22 cellular contexts compared by ENCODE assay signal in the genomic region with DNA sequence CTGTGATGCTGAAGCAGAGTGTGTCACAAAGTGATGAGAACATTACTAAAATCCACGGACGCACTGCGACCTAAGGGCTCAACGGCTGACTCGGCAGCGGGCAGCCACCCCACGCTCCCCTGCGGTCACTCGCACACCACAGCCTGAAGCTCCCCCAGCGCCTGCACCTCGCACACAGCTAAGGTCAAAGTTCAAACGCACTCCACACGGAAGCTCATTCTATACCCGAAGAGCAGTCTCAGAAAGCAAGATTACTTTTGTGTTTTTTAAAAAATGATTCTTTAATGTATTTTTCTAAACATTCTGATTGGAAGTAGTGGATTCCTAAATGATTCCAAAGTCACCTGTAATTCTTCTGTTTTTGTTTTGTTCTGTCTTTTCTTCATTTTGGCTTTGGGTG. TPM values are rescaled to one million over a fixed set of nuclear protein-coding genes. Genes with fewer than 3 reads are reported as not detected.
DNase-seq lines count a peak whose midpoint lies in the region; ATAC-seq, FAIRE-seq and TF ChIP-seq lines count a peak whose summit lies in the region.
"Had no signal": no experiment of that assay in that cellular context is flagged by ENCODE, and none has a peak within 500 bp of the region (broad histone marks: within the 10 kb centered on the region; RNA-seq: fewer than 3 reads in every experiment).

No MANE protein-coding gene starts in this region.

- intact Hi-C loops in kidney (cut with DNase I): loop anchor here (10.0 kb wide), 1 partner anchor 125 kb away; no protein-coding TSS in a partner anchor

- H3K4me1 Mint-ChIP-seq in WTC11 (peaks cover 17% of the 10 kb centered on the region), neural crest cell (peaks cover 19% of the 10 kb centered on the region), type B pancreatic cell (ENCODE audit: unreplicated experiment) (peaks cover 3% of the 10 kb centered on the region)

- H3K4me3 Mint-ChIP-seq in WTC11: no peak overlapping the region
- peak overlapping the region; percentile 77 for H3K4me3 Mint-ChIP-seq in neural crest cell
- H3K4me3 Mint-ChIP-seq in type B pancreatic cell: no peak overlapping the region

- no peak overlapping the region for H3K27ac ChIP-seq in kidney (ENCODE audit: low read depth in 2 of 2, low read length in 2 of 2)
- H3K27ac ChIP-seq: Peyer's patch had no signal

- H3K36me3 ChIP-seq in kidney (ENCODE audit: control insufficient read depth in 1 of 2, insufficient read depth in 2 of 2, low read length in 2 of 2): peaks cover 27 to 42% of the 10 kb centered on the region in 2 donors
- H3K36me3 ChIP-seq: BE2C had no signal

- H3K36me3 Mint-ChIP-seq in WTC11 (peaks cover 2% of the 10 kb centered on the region; the same call in 1 of the 2 replicates), neural crest cell (ENCODE audit: low read depth) (peaks cover 10% of the 10 kb centered on the region), type B pancreatic cell (peaks cover 33% of the 10 kb centered on the region)

- CTCF ChIA-PET in WTC11 (lab: Charles Lee): interaction anchor here (0.6 to 1.6 kb wide), 2 partner anchors 134 to 215 kb away, joined by 4 to 5 read pairs; no protein-coding TSS in a partner anchor

- DNase-seq in WTC11 (ENCODE audit: low spot score): no peak
- peak; percentile 56 for DNase-seq in kidney
- no peak for DNase-seq in neural crest cell (ENCODE audit: low read depth, low spot score)
- no peak for DNase-seq in type B pancreatic cell (ENCODE audit: extremely low spot score, unreplicated experiment)
- DNase-seq: BE2C; DMS53; GDM1; KBM-7; MM.1S; NCI-H1092 treated with DMSO at 0.1 percent for 48 hours; NCI-H1436 treated with DMSO at 0.1 percent for 48 hours; NCI-H1930; NCI-H2227 treated with DMSO at 0.1 percent for 48 hours; NCI-H524; NCI-H774; NK-92 treated with Interleukin-12 subunit alpha and Interleukin-12 subunit beta, amount 100 ng/mL, for 24 hours; Peyer's patch had no signal

- no peaks in the 10 kb centered on the region for H3K4me1 ChIP-seq in kidney (ENCODE audit: control insufficient read depth in 1 of 2, insufficient read depth in 1 of 2, low read depth in 1 of 2, low read length in 2 of 2)
- H3K4me1 ChIP-seq: BE2C had no signal

- POLR2A ChIA-PET in WTC11 (lab: Charles Lee): interaction anchor here (0.6 kb wide), 1 partner anchor 59 kb away, joined by 3 read pairs; no protein-coding TSS in a partner anchor

- no peak for TF ChIP-seq CTCF in WTC11 (IDR thresholded peaks at IDR 0.05)
- no peak for TF ChIP-seq CTCF in kidney (IDR thresholded peaks at IDR 0.05; ENCODE audit: borderline replicate concordance, extremely low read depth, insufficient read depth)
- TF ChIP-seq CTCF in neural crest cell (conservative IDR thresholded peaks at IDR 0.05): no peak
- TF ChIP-seq CTCF in type B pancreatic cell (conservative IDR thresholded peaks at IDR 0.05): no peak

- FAIRE-seq in kidney (lab: Jason Lieb, UNC): no peak
- FAIRE-seq: D721Med had no signal

- H3K9me3 Mint-ChIP-seq in WTC11: no peaks in the 10 kb centered on the region
- no peaks in the 10 kb centered on the region for H3K9me3 Mint-ChIP-seq in neural crest cell
- no peaks in the 10 kb centered on the region for H3K9me3 Mint-ChIP-seq in type B pancreatic cell

- H3K27me3 Mint-ChIP-seq in WTC11 (ENCODE audit: low read depth) (no peaks in the 10 kb centered on the region), neural crest cell (ENCODE audit: low read depth) (no peaks in the 10 kb centered on the region), type B pancreatic cell (no peaks in the 10 kb centered on the region)

- no peak overlapping the region for H3K9ac ChIP-seq in kidney (ENCODE audit: low read length in 2 of 2)

- H3K9me3 ChIP-seq in kidney (ENCODE audit: control insufficient read depth in 1 of 2, low read length in 2 of 2): no peaks in the 10 kb centered on the region
- H3K9me3 ChIP-seq: BE2C, Peyer's patch had no signal

- ATAC-seq in WTC11: no peak
- no peak for ATAC-seq in GM18861 (IDR thresholded peaks at IDR 0.05; ENCODE audit: unreplicated experiment)
- ATAC-seq in HG03135 (IDR thresholded peaks at IDR 0.05; ENCODE audit: unreplicated experiment): no peak
- no peak for ATAC-seq in GM18502 (IDR thresholded peaks at IDR 0.05; ENCODE audit: poor library complexity, unreplicated experiment)
- ATAC-seq: SK-N-SH treated with all-trans-retinoic acid at 6 μM for 48 hours had no signal

- H3K4me3 ChIP-seq in kidney (ENCODE audit: low read length in 2 of 2): no peak overlapping the region
- H3K4me3 ChIP-seq: Peyer's patch had no signal

- H3K27ac Mint-ChIP-seq in WTC11 (peak overlapping the region; percentile 70), neural crest cell (ENCODE audit: unreplicated experiment) (peak overlapping the region; percentile 99), type B pancreatic cell (peak overlapping the region; percentile 48)

TF ChIP-seq in WTC11, 78 proteins besides CTCF, POLR2A, EP300 and RAD21 (continues in another document):
- TF ChIP-seq, protein P1, sequence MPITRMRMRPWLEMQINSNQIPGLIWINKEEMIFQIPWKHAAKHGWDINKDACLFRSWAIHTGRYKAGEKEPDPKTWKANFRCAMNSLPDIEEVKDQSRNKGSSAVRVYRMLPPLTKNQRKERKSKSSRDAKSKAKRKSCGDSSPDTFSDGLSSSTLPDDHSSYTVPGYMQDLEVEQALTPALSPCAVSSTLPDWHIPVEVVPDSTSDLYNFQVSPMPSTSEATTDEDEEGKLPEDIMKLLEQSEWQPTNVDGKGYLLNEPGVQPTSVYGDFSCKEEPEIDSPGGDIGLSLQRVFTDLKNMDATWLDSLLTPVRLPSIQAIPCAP (CRISPR knock-in tag; IDR thresholded peaks at IDR 0.05): no peak
- TF ChIP-seq TEAD1 (CRISPR knock-in tag; IDR thresholded peaks at IDR 0.05): no peak
- TF ChIP-seq, protein P2, sequence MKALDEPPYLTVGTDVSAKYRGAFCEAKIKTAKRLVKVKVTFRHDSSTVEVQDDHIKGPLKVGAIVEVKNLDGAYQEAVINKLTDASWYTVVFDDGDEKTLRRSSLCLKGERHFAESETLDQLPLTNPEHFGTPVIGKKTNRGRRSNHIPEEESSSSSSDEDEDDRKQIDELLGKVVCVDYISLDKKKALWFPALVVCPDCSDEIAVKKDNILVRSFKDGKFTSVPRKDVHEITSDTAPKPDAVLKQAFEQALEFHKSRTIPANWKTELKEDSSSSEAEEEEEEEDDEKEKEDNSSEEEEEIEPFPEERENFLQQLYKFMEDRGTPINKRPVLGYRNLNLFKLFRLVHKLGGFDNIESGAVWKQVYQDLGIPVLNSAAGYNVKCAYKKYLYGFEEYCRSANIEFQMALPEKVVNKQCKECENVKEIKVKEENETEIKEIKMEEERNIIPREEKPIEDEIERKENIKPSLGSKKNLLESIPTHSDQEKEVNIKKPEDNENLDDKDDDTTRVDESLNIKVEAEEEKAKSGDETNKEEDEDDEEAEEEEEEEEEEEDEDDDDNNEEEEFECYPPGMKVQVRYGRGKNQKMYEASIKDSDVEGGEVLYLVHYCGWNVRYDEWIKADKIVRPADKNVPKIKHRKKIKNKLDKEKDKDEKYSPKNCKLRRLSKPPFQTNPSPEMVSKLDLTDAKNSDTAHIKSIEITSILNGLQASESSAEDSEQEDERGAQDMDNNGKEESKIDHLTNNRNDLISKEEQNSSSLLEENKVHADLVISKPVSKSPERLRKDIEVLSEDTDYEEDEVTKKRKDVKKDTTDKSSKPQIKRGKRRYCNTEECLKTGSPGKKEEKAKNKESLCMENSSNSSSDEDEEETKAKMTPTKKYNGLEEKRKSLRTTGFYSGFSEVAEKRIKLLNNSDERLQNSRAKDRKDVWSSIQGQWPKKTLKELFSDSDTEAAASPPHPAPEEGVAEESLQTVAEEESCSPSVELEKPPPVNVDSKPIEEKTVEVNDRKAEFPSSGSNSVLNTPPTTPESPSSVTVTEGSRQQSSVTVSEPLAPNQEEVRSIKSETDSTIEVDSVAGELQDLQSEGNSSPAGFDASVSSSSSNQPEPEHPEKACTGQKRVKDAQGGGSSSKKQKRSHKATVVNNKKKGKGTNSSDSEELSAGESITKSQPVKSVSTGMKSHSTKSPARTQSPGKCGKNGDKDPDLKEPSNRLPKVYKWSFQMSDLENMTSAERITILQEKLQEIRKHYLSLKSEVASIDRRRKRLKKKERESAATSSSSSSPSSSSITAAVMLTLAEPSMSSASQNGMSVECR (CRISPR knock-in tag; IDR thresholded peaks at IDR 0.05; ENCODE audit: borderline replicate concordance): no peak
- TF ChIP-seq CREB1 (CRISPR knock-in tag; IDR thresholded peaks at IDR 0.05): no peak
- no peak for TF ChIP-seq FOXP1 (CRISPR knock-in tag; IDR thresholded peaks at IDR 0.05; ENCODE audit: borderline replicate concordance)
- TF ChIP-seq, protein P3, sequence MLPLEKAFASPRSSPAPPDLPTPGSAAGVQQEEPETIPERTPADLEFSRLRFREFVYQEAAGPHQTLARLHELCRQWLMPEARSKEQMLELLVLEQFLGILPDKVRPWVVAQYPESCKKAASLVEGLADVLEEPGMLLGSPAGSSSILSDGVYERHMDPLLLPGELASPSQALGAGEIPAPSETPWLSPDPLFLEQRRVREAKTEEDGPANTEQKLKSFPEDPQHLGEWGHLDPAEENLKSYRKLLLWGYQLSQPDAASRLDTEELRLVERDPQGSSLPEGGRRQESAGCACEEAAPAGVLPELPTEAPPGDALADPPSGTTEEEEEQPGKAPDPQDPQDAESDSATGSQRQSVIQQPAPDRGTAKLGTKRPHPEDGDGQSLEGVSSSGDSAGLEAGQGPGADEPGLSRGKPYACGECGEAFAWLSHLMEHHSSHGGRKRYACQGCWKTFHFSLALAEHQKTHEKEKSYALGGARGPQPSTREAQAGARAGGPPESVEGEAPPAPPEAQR (CRISPR knock-in tag; IDR thresholded peaks at IDR 0.05): no peak
- TF ChIP-seq ELF4 (CRISPR knock-in tag; IDR thresholded peaks at IDR 0.05; ENCODE audit: low read depth): no peak
- TF ChIP-seq SP1 (CRISPR knock-in tag; conservative IDR thresholded peaks at IDR 0.05): no peak

RNA-seq across cellular contexts. Expression of a gene that starts 21.7 kb away (rescaled TPM):
- total RNA-seq in WTC11 (2021) (0.73 to 1.3 TPM (median 1.1 TPM) in 3 replicates), kidney (1.6 TPM), neural crest cell (1.2 and 1.7 TPM in 2 replicates), type B pancreatic cell (ENCODE audit: low replicate concordance) (0.67 and 1.3 TPM in 2 replicates)
- 2.1 TPM for polyA plus RNA-seq in kidney (ENCODE audit: insufficient read depth, low read depth, low replicate concordance)

RNA-seq across cellular contexts. Expression of a gene that starts 24.8 kb away (rescaled TPM):
- total RNA-seq in WTC11 (2021): 1.5 to 2.3 TPM (median 1.6 TPM) in 3 replicates
- total RNA-seq in kidney: 13.3 TPM
- 4.9 TPM for polyA plus RNA-seq in kidney (ENCODE audit: insufficient read depth, low read depth, low replicate concordance)
- 4.9 and 6.6 TPM in 2 replicates for total RNA-seq in neural crest cell
- total RNA-seq in type B pancreatic cell (ENCODE audit: low replicate concordance): 14.0 and 23.1 TPM in 2 replicates

RNA-seq across cellular contexts. Expression of a gene that starts 46.0 kb away (rescaled TPM):
- total RNA-seq in WTC11 (2021) (38.4 to 45.9 TPM (median 39.9 TPM) in 3 replicates), kidney (42.6 TPM), neural crest cell (65.5 and 67.8 TPM in 2 replicates), type B pancreatic cell (ENCODE audit: low replicate concordance) (35.3 and 43.1 TPM in 2 replicates)
- 33.6 TPM for polyA plus RNA-seq in kidney (ENCODE audit: insufficient read depth, low read depth, low replicate concordance)

Comparison
In these comparisons a context has a peak if more than half of its experiments do, and no peak if none do; other contexts are left out.
1. H3K27ac Mint-ChIP-seq: peak in every context shown above with its lines; median percentile 99 in neural crest cell; 70 in WTC11; 48 in type B pancreatic cell.